17 cellular contexts compared by ENCODE assay signal in the genomic region with DNA sequence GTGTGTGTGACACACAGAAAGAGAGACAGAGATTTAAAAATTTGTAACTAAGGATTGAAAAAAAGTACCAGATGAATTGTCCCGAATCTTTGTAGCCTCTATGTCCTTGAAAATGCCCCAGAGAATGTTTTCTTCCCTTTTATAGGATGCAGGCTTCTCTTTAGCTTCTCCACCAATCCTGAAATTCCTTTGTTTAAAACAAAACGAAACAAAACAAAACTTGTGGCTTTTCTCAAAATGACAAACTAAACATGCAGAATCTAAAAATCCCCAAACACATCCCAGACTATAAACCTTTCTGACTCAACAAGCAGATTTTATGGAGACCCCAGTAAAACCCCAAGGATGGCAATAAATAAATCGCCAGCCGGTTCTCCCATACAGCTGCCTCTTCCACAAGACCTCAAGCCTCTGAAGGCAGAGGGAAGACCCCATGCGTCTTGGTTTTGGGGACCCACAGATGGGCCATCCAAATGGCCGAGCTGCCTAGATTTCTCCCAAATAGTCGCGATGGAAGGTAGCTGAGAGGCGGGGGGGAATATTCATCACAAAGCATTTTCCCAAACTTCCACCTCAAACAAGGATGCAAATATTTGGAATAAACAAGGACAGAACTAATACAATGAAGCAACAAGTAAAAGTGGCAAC.
"Had no signal": no experiment of that assay in that cellular context is flagged by ENCODE, and none has a peak within 500 bp of the region (broad histone marks: within the 10 kb centered on the region; RNA-seq: fewer than 3 reads in every experiment).

No MANE protein-coding gene starts in this region.

- H3K27ac Mint-ChIP-seq: activated naive CD8-positive, alpha-beta T cell treated with anti-CD3 and anti-CD28 coated beads, Interleukin-2, amount 50 U/mL, for 24 hours; effector memory CD8-positive, alpha-beta T cell; nephron; stimulated activated naive CD8-positive, alpha-beta T cell treated with anti-CD3 and anti-CD28 coated beads, Interleukin-15, Interleukin-2, amounts not matched to agents 100 ng/mL and 50 ng/mL, for 24 hours; T-helper 17 cell; type B pancreatic cell; WTC11 had no signal

- H3K9me3 ChIP-seq: ascending aorta, suprapubic skin had no signal

- H3K27me3 ChIP-seq: ascending aorta had no signal

- H3K27ac ChIP-seq: ascending aorta, breast epithelium, suprapubic skin had no signal

- H3K9me3 Mint-ChIP-seq: activated naive CD8-positive, alpha-beta T cell treated with anti-CD3 and anti-CD28 coated beads, Interleukin-2, amount 50 U/mL, for 24 hours; effector memory CD8-positive, alpha-beta T cell; stimulated activated naive CD8-positive, alpha-beta T cell treated with anti-CD3 and anti-CD28 coated beads, Interleukin-15, Interleukin-2, amounts not matched to agents 100 ng/mL and 50 ng/mL, for 24 hours; type B pancreatic cell had no signal

- DNase-seq: activated CD4-positive, alpha-beta T cell treated with anti-CD3 and anti-CD28 coated beads for 4 hours; activated naive CD4-positive, alpha-beta T cell treated with Interleukin-2 at 50 U/mL for 16 hours; activated naive CD8-positive, alpha-beta T cell treated with anti-CD3 and anti-CD28 coated beads, Interleukin-2, amount 50 U/mL, for 24 hours; dermis blood vessel endothelial cell; effector memory CD8-positive, alpha-beta T cell; occipital lobe; small intestine; T-helper 17 cell had no signal

- H3K36me3 ChIP-seq: ascending aorta, breast epithelium, suprapubic skin had no signal

- FAIRE-seq: islet of Langerhans, small intestine had no signal

- H3K4me1 ChIP-seq: ascending aorta, breast epithelium, suprapubic skin had no signal

- ATAC-seq: activated naive CD8-positive, alpha-beta T cell treated with anti-CD3 and anti-CD28 coated beads, Interleukin-2, amount 50 U/mL, for 24 hours; effector memory CD8-positive, alpha-beta T cell; left lobe of liver; T-helper 17 cell; WTC11 had no signal

- H3K36me3 Mint-ChIP-seq: type B pancreatic cell, WTC11 had no signal

- H3K4me3 Mint-ChIP-seq: activated naive CD8-positive, alpha-beta T cell treated with anti-CD3 and anti-CD28 coated beads, Interleukin-2, amount 50 U/mL, for 24 hours; effector memory CD8-positive, alpha-beta T cell; nephron; stimulated activated naive CD8-positive, alpha-beta T cell treated with anti-CD3 and anti-CD28 coated beads, Interleukin-15, Interleukin-2, amounts not matched to agents 100 ng/mL and 50 ng/mL, for 24 hours; T-helper 17 cell; type B pancreatic cell; WTC11 had no signal

- H3K4me1 Mint-ChIP-seq: activated naive CD8-positive, alpha-beta T cell treated with anti-CD3 and anti-CD28 coated beads, Interleukin-2, amount 50 U/mL, for 24 hours; nephron; T-helper 17 cell had no signal

- H3K4me3 ChIP-seq: ascending aorta, breast epithelium, suprapubic skin had no signal
